Comparison of ENCODE assay signal across 8 cellular contexts in genomic region chr11:107457558-107458271, GRCh38. TPM values are rescaled to one million over a fixed set of nuclear protein-coding genes. Genes with fewer than 3 reads are reported as not detected.
DNase-seq lines count a peak whose midpoint lies in the region; ATAC-seq and TF ChIP-seq lines count a peak whose summit lies in the region.

Gene CWF19L2, minus strand, starts transcription at chr11:107457825. Its CDS starts 9 bp downstream, at chr11:107457816.

- H3K4me3 Mint-ChIP-seq in CD8-positive, alpha-beta T cell, result peak within 1 kb of the TSS; percentile 92

- intact Hi-C loops in CD8-positive, alpha-beta T cell (cut with DNase I, micrococcal nuclease), result loop anchor here (1.0 to 10.0 kb wide), 6 partner anchors 107 to 1380 kb away; partner anchors contain the start of genes AASDHPPT (in 2 of the 2), ALKBH8 (in 2 of the 2), KBTBD3 (in 2 of the 2) and DDX10 (in 1 of the 2)

- TF ChIP-seq CTCF in CD8-positive, alpha-beta T cell (IDR thresholded peaks at IDR 0.05), result no peak

- H3K27ac ChIP-seq in CD8-positive, alpha-beta T cell (ENCODE audit: low read depth, low read length), result peak within 1 kb of the TSS; percentile 73

- peaks cover 9% of the 10 kb centered on the region for H3K36me3 ChIP-seq in CD8-positive, alpha-beta T cell (ENCODE audit: insufficient read depth, low read length)

- H3K4me3 ChIP-seq in CD8-positive, alpha-beta T cell (ENCODE audit: low read depth, low read length), result peak within 1 kb of the TSS; percentile 70

- H3K27ac Mint-ChIP-seq in CD8-positive, alpha-beta T cell, result peak within 1 kb of the TSS; percentile 94

- no peaks in the 10 kb centered on the region for H3K9me3 ChIP-seq in CD8-positive, alpha-beta T cell (ENCODE audit: low read length)

- H3K4me1 Mint-ChIP-seq in CD8-positive, alpha-beta T cell (ENCODE audit: low read depth), result peaks cover 32% of the 10 kb centered on the region

- H3K27me3 Mint-ChIP-seq in CD8-positive, alpha-beta T cell (ENCODE audit: low read depth), result peaks cover 2% of the 10 kb centered on the region

- H3K9me3 Mint-ChIP-seq in CD8-positive, alpha-beta T cell, result no peaks in the 10 kb centered on the region

- peaks cover 42% of the 10 kb centered on the region for H3K36me3 Mint-ChIP-seq in CD8-positive, alpha-beta T cell

- POLR2A ChIA-PET in CD8-positive, alpha-beta T cell (lab: Charles Lee), result interaction anchor here (0.9 to 1.3 kb wide), 8 partner anchors 10 to 551 kb away, joined by 3 to 6 read pairs (median 4); partner anchors contain the start of gene CUL5

- DNase-seq in CD8-positive, alpha-beta T cell, result peak; percentile 80 to 92 (median 85)
- DNase-seq in HS-27A (ENCODE audit: low read depth) (peak; percentile 72), NK-92 (lab: John Stamatoyannopoulos, UW; ENCODE audit: unreplicated experiment) (peak; percentile 33), lung microvascular endothelial cell (ENCODE audit: low read depth in 2 of 2) (peak; percentile 94 to 95)
- DNase-seq in activated CD8-positive, alpha-beta memory T cell treated with anti-CD3 and anti-CD28 coated beads for 1 hour (ENCODE audit: extremely low read depth in 1 of 2, low read depth in 1 of 2), result peak; percentile 78 to 79
- peak; percentile 81 for DNase-seq in effector CD8-positive, alpha-beta T cell (lab: John Stamatoyannopoulos, UW)
- DNase-seq in stimulated activated CD4-positive, alpha-beta T cell treated with anti-CD3 and anti-CD28 coated beads, TNF-alpha, amount 100 ng/mL, for 48 hours (ENCODE audit: low read depth in 3 of 3), result peak; percentile 76 to 78 (median 76)

- H3K27me3 ChIP-seq in CD8-positive, alpha-beta T cell (ENCODE audit: insufficient read depth, low read length), result no peaks in the 10 kb centered on the region

- peaks cover 7% of the 10 kb centered on the region for H3K4me1 ChIP-seq in CD8-positive, alpha-beta T cell (ENCODE audit: insufficient read depth, low read length)

- CTCF ChIA-PET in CD8-positive, alpha-beta T cell (lab: Charles Lee), result interaction anchor here (0.8 to 1.5 kb wide), 4 partner anchors 11 to 551 kb away, joined by 3 read pairs; partner anchors contain the start of gene CUL5

- ATAC-seq in CD8-positive, alpha-beta T cell, result peak; percentile 96
- peak; percentile 98 for ATAC-seq in GM19467 (IDR thresholded peaks at IDR 0.05; ENCODE audit: unreplicated experiment)

RNA-seq across cellular contexts. Expression of gene CWF19L2, which starts in this region (rescaled TPM):
- 10 to 100 TPM; 24.3 to 25.2 TPM for total RNA-seq in CD8-positive, alpha-beta T cell
- total RNA-seq in lung microvascular endothelial cell, result 6.1 and 10.5 TPM in 2 replicates

Comparison
In these comparisons a context has a peak if more than half of its experiments do, and no peak if none do; other contexts are left out.
1. Peak in every context shown above with its lines: DNase-seq, ATAC-seq, H3K4me3 ChIP-seq and H3K27ac ChIP-seq.
2. DNase-seq: peak in every context shown above with its lines; median percentile 94 in lung microvascular endothelial cell; 85 in CD8-positive, alpha-beta T cell; 81 in effector CD8-positive, alpha-beta T cell; 78 in activated CD8-positive, alpha-beta memory T cell treated with anti-CD3 and anti-CD28 coated beads for 1 hour; 76 in stimulated activated CD4-positive, alpha-beta T cell treated with anti-CD3 and anti-CD28 coated beads, TNF-alpha, amount 100 ng/mL, for 48 hours; 72 in HS-27A; 33 in NK-92.